ENCODE assay signal across 10 cellular contexts in genomic region chr19:47485210-47485609, GRCh38. TPM values are rescaled to one million over a fixed set of nuclear protein-coding genes. Genes with fewer than 3 reads are reported as not detected.
DNase-seq lines count a peak whose midpoint lies in the region; ATAC-seq and TF ChIP-seq lines count a peak whose summit lies in the region.
"Had no signal": no experiment of that assay in that cellular context is flagged by ENCODE, and none has a peak within 500 bp of the region (broad histone marks: within the 10 kb centered on the region; RNA-seq: fewer than 3 reads in every experiment).

No MANE protein-coding gene starts in this region.

- H3K4me3 Mint-ChIP-seq in central memory CD8-positive, alpha-beta T cell: peak overlapping the region; percentile 93

- no peak for ATAC-seq in central memory CD8-positive, alpha-beta T cell (replicated peaks; ENCODE audit: extremely low read depth, poor library complexity, severe bottlenecking)

- H3K27me3 Mint-ChIP-seq in central memory CD8-positive, alpha-beta T cell: no peaks in the 10 kb centered on the region

- H3K36me3 ChIP-seq in osteoblast (ENCODE audit: insufficient read depth, low read length): peaks cover 28% of the 10 kb centered on the region

- H3K4me2 ChIP-seq in osteoblast (ENCODE audit: insufficient read depth, low read length): peak overlapping the region; percentile 94

- no peaks in the 10 kb centered on the region for H4K20me1 ChIP-seq in osteoblast (ENCODE audit: insufficient read depth, low read length)

- no peak overlapping the region for H3K27ac ChIP-seq in osteoblast (ENCODE audit: low read depth, low read length)

- TF ChIP-seq POLR2A in NB4 (IDR thresholded peaks at IDR 0.05; ENCODE audit: extremely low read depth, insufficient read length): no peak

- H3K9me3 ChIP-seq in osteoblast (ENCODE audit: low read depth, low read length): no peaks in the 10 kb centered on the region

- DNase-seq in NB4 (ENCODE audit: low read depth) (no peak), osteoblast (ENCODE audit: insufficient read length, low spot score, missing footprints) (no peak), epidermal melanocyte (ENCODE audit: insufficient read length, low spot score) (no peak), DMS79 (lab: John Stamatoyannopoulos, UW) (no peak), cerebellar nuclear complex (lab: John Stamatoyannopoulos, UW) (no peak)
- no peak for DNase-seq in central memory CD8-positive, alpha-beta T cell (ENCODE audit: low spot score in 2 of 2)
- no peak for DNase-seq in effector CD8-positive, alpha-beta T cell (lab: John Stamatoyannopoulos, UW)
- DNase-seq: EL, NCI-H1105 treated with DMSO at 0.1 percent for 48 hours had no signal

- peaks cover 39% of the 10 kb centered on the region for H3K36me3 Mint-ChIP-seq in central memory CD8-positive, alpha-beta T cell (ENCODE audit: insufficient read depth)

- H3K4me1 ChIP-seq in osteoblast (ENCODE audit: insufficient read depth, low read length): peaks cover 4% of the 10 kb centered on the region

- no peaks in the 10 kb centered on the region for H3K79me2 ChIP-seq in osteoblast (ENCODE audit: insufficient read depth, low read length)

- H3K4me3 ChIP-seq in GM08714 (ENCODE audit: low read length) (peak overlapping the region; percentile 91; the same call in 1 of the 2 replicates), NB4 (ENCODE audit: low read depth, low read length) (peak overlapping the region; percentile 64), osteoblast (ENCODE audit: insufficient read depth, low read length) (no peak overlapping the region)

- peaks cover 14% of the 10 kb centered on the region for H3K4me1 Mint-ChIP-seq in central memory CD8-positive, alpha-beta T cell

- no peaks in the 10 kb centered on the region for H3K9me3 Mint-ChIP-seq in central memory CD8-positive, alpha-beta T cell

- no peak overlapping the region for H3K27ac Mint-ChIP-seq in central memory CD8-positive, alpha-beta T cell (ENCODE audit: low read depth)

- TF ChIP-seq CTCF in NB4 (IDR thresholded peaks at IDR 0.05; ENCODE audit: low read depth, low read length): no peak
- TF ChIP-seq CTCF in osteoblast (IDR thresholded peaks at IDR 0.05; ENCODE audit: extremely low read depth, low read depth, low read length): no peak

- no peak overlapping the region for H2AFZ ChIP-seq in osteoblast (ENCODE audit: low read length)

- H3K27me3 ChIP-seq in osteoblast (ENCODE audit: insufficient read depth, low read length): no peaks in the 10 kb centered on the region

RNA-seq across cellular contexts. Expression of gene KPTN, which starts 1.2 kb away (rescaled TPM):
- 2.1 and 4.0 TPM in 2 replicates for total RNA-seq in osteoblast

RNA-seq across cellular contexts. Expression of gene SLC8A2, which starts 13.5 kb away (rescaled TPM):
- total RNA-seq in osteoblast: under 0.01 and 0.36 TPM in 2 replicates

RNA-seq across cellular contexts. Expression of gene NAPA, which starts 29.7 kb away (rescaled TPM):
- 95.9 and 96.4 TPM in 2 replicates for total RNA-seq in osteoblast
